In the genomic region with DNA sequence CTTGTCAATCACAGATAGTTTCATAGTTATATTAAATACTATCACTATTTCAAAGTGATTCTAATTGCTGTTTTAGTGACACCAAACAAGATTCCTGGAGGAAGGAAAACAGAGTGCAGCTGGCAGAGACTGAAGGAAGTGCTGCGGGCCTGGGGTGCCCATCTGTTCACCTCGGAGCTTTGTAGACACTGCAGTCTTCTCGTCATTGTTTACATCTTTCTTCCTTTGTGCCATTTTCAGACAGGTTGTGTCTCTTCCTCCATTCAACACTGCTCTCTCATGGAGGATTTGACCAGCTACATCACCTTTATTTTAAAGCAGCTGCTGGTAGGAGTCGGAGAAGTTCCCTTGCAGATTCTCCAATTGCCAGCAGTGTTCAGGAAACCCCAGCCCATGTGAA, we compare ENCODE assay signal across 20 cellular contexts. TPM values are rescaled to one million over a fixed set of nuclear protein-coding genes. Genes with fewer than 3 reads are reported as not detected.
DNase-seq lines count a peak whose midpoint lies in the region; ATAC-seq, FAIRE-seq and TF ChIP-seq lines count a peak whose summit lies in the region.
"Had no signal": no experiment of that assay in that cellular context is flagged by ENCODE, and none has a peak within 500 bp of the region (broad histone marks: within the 10 kb centered on the region; RNA-seq: fewer than 3 reads in every experiment).

No MANE protein-coding gene starts in this region.

- H4K91ac ChIP-seq in IMR-90 (ENCODE audit: insufficient read depth, low read depth, low read length): no peak overlapping the region

- H4K20me1 ChIP-seq in IMR-90 (ENCODE audit: insufficient read depth, low read length): no peaks in the 10 kb centered on the region

- no peaks in the 10 kb centered on the region for H3K9me3 Mint-ChIP-seq in WTC11
- H3K9me3 Mint-ChIP-seq: CD4-positive, alpha-beta T cell had no signal

- H3K23ac ChIP-seq in IMR-90 (ENCODE audit: low read depth, low read length): peak overlapping the region; percentile 37; the same call in 1 of the 2 replicates

- TF ChIP-seq POLR2A in IMR-90 (IDR thresholded peaks at IDR 0.05; ENCODE audit: low read depth, low read length): no peak

- TF ChIP-seq RAD21 in IMR-90 (IDR thresholded peaks at IDR 0.05; ENCODE audit: low read length): no peak

- H3K4ac ChIP-seq in IMR-90 (ENCODE audit: low read depth, low read length): no peak overlapping the region

- BruUV-seq in IMR-90 (replicated peaks; lab: Mats Ljungman, UMichigan): no TSS peak

- POLR2A ChIA-PET in IMR-90 (lab: Charles Lee; ENCODE audit: unreplicated experiment) (no interaction called here), WTC11 (lab: Charles Lee) (no interaction called here)

- H3K4me3 ChIP-seq in IMR-90 (ENCODE audit: insufficient read depth, low read depth, low read length): no peak overlapping the region
- no peak overlapping the region for H3K4me3 ChIP-seq in mucosa of descending colon
- H3K4me3 ChIP-seq in pancreas: no peak overlapping the region
- H3K4me3 ChIP-seq: MG63 had no signal

- H2BK120ac ChIP-seq in IMR-90 (ENCODE audit: low read depth, low read length): no peak overlapping the region

- TF ChIP-seq CTCF in IMR-90 (conservative IDR thresholded peaks at IDR 0.05; ENCODE audit: low read depth, low read length) (no peak), mucosa of descending colon (IDR thresholded peaks at IDR 0.05) (no peak), WTC11 (IDR thresholded peaks at IDR 0.05) (no peak), pancreas (IDR thresholded peaks at IDR 0.05) (no peak)

- H2AK5ac ChIP-seq in IMR-90 (ENCODE audit: low read depth, low read length): no peak overlapping the region

- no peak overlapping the region for H3K9ac ChIP-seq in IMR-90 (ENCODE audit: low read depth, low read length)

- H3K56ac ChIP-seq in IMR-90 (ENCODE audit: extremely low read depth, insufficient read depth, low read length): no peak overlapping the region

- FAIRE-seq in pancreas (lab: Jason Lieb, UNC): no peak
- FAIRE-seq: H54, RCC 7860 had no signal

- H3K36me3 ChIP-seq in IMR-90 (ENCODE audit: control insufficient read depth, insufficient read depth, low read length) (no peaks in the 10 kb centered on the region), mucosa of descending colon (ENCODE audit: low read depth) (no peaks in the 10 kb centered on the region), pancreas (no peaks in the 10 kb centered on the region)
- H3K36me3 ChIP-seq: MG63 had no signal

- no peaks in the 10 kb centered on the region for H3K36me3 Mint-ChIP-seq in WTC11

- DNase-seq in DMS 273 (lab: John Stamatoyannopoulos, UW; ENCODE audit: unreplicated experiment) (peak; percentile 72), IMR-90 (no peak), NCI-H82 (lab: John Stamatoyannopoulos, UW) (peak; percentile 72), mucosa of descending colon (no peak), WTC11 (ENCODE audit: low spot score) (no peak), pancreas (no peak)
- DNase-seq in effector CD8-positive, alpha-beta T cell (lab: John Stamatoyannopoulos, UW): no peak
- DNase-seq: Calu3; CD4-positive, alpha-beta T cell; KG1; MG63; NCI-H1092 treated with DMSO at 0.1 percent for 48 hours; NCI-H1930; NCI-H226; NCI-H774; SHP77 had no signal

- peaks cover 13% of the 10 kb centered on the region for H3K27me3 Mint-ChIP-seq in WTC11 (ENCODE audit: low read depth)

- H3K27ac ChIP-seq in IMR-90 (ENCODE audit: insufficient read depth, low read length): no peak overlapping the region
- H3K27ac ChIP-seq in pancreas: no peak overlapping the region

- H4K8ac ChIP-seq in IMR-90 (ENCODE audit: low read depth in 2 of 2, low read length in 2 of 2): no peak overlapping the region

- no peak overlapping the region for H2AK9ac ChIP-seq in IMR-90 (replicated peaks; ENCODE audit: low read depth, low read length, poor library complexity)

- CTCF ChIA-PET in IMR-90 (lab: Yijun Ruan, JAX) (interaction anchor here (0.8 kb wide), 1 partner anchor 38 kb away, joined by 3 read pairs; no protein-coding TSS in a partner anchor), WTC11 (lab: Charles Lee) (interaction anchor here (0.9 to 1.1 kb wide), 2 partner anchors 20 to 42 kb away, joined by 3 to 4 read pairs; no protein-coding TSS in a partner anchor)

- no peak overlapping the region for H2BK5ac ChIP-seq in IMR-90 (ENCODE audit: low read depth, low read length, poor library complexity, severe bottlenecking)

- H3K79me1 ChIP-seq in IMR-90 (ENCODE audit: low read depth in 1 of 2, low read length in 2 of 2): no peaks in the 10 kb centered on the region

- no peak overlapping the region for H3K18ac ChIP-seq in IMR-90 (ENCODE audit: low read depth, low read length)

- no peak overlapping the region for H2BK20ac ChIP-seq in IMR-90 (ENCODE audit: low read depth, low read length)

- no peak for ATAC-seq in IMR-90 (ENCODE audit: low read depth)
- ATAC-seq in mucosa of descending colon: peak; percentile 33
- no peak for ATAC-seq in WTC11
- ATAC-seq in HG02970 (IDR thresholded peaks at IDR 0.05; ENCODE audit: low FRiP score, unreplicated experiment): no peak
- no peak for ATAC-seq in pancreas
- ATAC-seq: SK-N-SH treated with all-trans-retinoic acid at 6 μM for 48 hours had no signal

- H3K9me3 ChIP-seq in IMR-90 (ENCODE audit: control insufficient read depth, insufficient read depth, low read length) (no peaks in the 10 kb centered on the region), mucosa of descending colon (no peaks in the 10 kb centered on the region), pancreas (no peaks in the 10 kb centered on the region)
- H3K9me3 ChIP-seq: MG63 had no signal

- H3K27me3 ChIP-seq in IMR-90 (ENCODE audit: control insufficient read depth, insufficient read depth, low read length) (peaks cover 5% of the 10 kb centered on the region), pancreas (no peaks in the 10 kb centered on the region)
- H3K27me3 ChIP-seq: MG63 had no signal

- no peak overlapping the region for H3K4me3 Mint-ChIP-seq in WTC11
- H3K4me3 Mint-ChIP-seq: CD4-positive, alpha-beta T cell had no signal

- dilution Hi-C loops in IMR-90 (cut with HindIII; ENCODE audit: low sequenced_read_pairs, unreplicated experiment): no loop called here

- H3K4me1 Mint-ChIP-seq in WTC11: peaks cover 6% of the 10 kb centered on the region; the same call in 1 of the 2 replicates

- H2BK15ac ChIP-seq in IMR-90 (ENCODE audit: low read depth, low read length): no peak overlapping the region

- H3K14ac ChIP-seq in IMR-90 (replicated peaks; ENCODE audit: low read depth, low read length): no peak overlapping the region

- H3K4me1 ChIP-seq in IMR-90 (ENCODE audit: control insufficient read depth, insufficient read depth, low read length): peaks cover 6% of the 10 kb centered on the region
- no peaks in the 10 kb centered on the region for H3K4me1 ChIP-seq in mucosa of descending colon (ENCODE audit: low read depth)
- no peaks in the 10 kb centered on the region for H3K4me1 ChIP-seq in pancreas

- intact Hi-C loops in IMR-90 (cut with micrococcal nuclease) (no loop called here), mucosa of descending colon (cut with DNase I, micrococcal nuclease) (no loop called here), pancreas (cut with DNase I) (no loop called here)

- in situ Hi-C loops in IMR-90 (cut with MboI; ENCODE audit: low sequenced_read_pairs): no loop called here

- H3K4me2 ChIP-seq in IMR-90 (ENCODE audit: low read depth, low read length): no peak overlapping the region

- H4K5ac ChIP-seq in IMR-90 (ENCODE audit: low read depth, low read length): no peak overlapping the region

- 40% methylated on average over 1 of the region's 4 CpGs; no CpG with 5 or more reads in 1 of the 2 experiments for WGBS in IMR-90 (ENCODE audit: extremely low coverage in 2 of 2, insufficient read length in 1 of 2), 2 experiments
- WGBS in pancreas, 2 donors: 48 to 49% methylated on average over 4 of the region's 4 CpGs

- no peaks in the 10 kb centered on the region for H3K9me1 ChIP-seq in IMR-90 (ENCODE audit: insufficient read depth, low read length)

- H3K27ac Mint-ChIP-seq in WTC11: no peak overlapping the region
- H3K27ac Mint-ChIP-seq: CD4-positive, alpha-beta T cell had no signal

- peak overlapping the region; percentile 30 for H2AFZ ChIP-seq in IMR-90 (replicated peaks; ENCODE audit: low read length, poor library complexity)

TF ChIP-seq in IMR-90, 13 proteins besides CTCF, POLR2A, EP300 and RAD21 (continues in another document):
- TF ChIP-seq NFE2L2 (IDR thresholded peaks at IDR 0.05; ENCODE audit: low read depth, low read length) (no peak), RCOR1 (IDR thresholded peaks at IDR 0.05; ENCODE audit: insufficient replicate concordance, low read length) (no peak), MXI1 (IDR thresholded peaks at IDR 0.05; ENCODE audit: borderline replicate concordance, low read depth, low read length) (no peak), BHLHE40 (IDR thresholded peaks at IDR 0.05; ENCODE audit: low read depth, low read length) (no peak), CEBPB (IDR thresholded peaks at IDR 0.05; ENCODE audit: low read depth, low read length) (no peak), MAFK (IDR thresholded peaks at IDR 0.05; ENCODE audit: low read depth, low read length) (no peak), CHD1 (IDR thresholded peaks at IDR 0.05; ENCODE audit: low read depth, low read length) (no peak), FOS (IDR thresholded peaks at IDR 0.05; ENCODE audit: low read depth, low read length) (no peak)

TF ChIP-seq in WTC11, 78 proteins besides CTCF, POLR2A, EP300 and RAD21 (continues in another document):
- no peak for TF ChIP-seq OVOL2 (CRISPR knock-in tag; IDR thresholded peaks at IDR 0.05; ENCODE audit: borderline replicate concordance)
- TF ChIP-seq ZNF121 (CRISPR knock-in tag; IDR thresholded peaks at IDR 0.05): no peak
- TF ChIP-seq ERG (CRISPR knock-in tag; IDR thresholded peaks at IDR 0.05): no peak

RNA-seq across cellular contexts. Expression of gene ABCA4, which starts 37.3 kb away (rescaled TPM):
- total RNA-seq in IMR-90 (2012; rRNA removed) (under 0.01 TPM in 2 replicates), mucosa of descending colon (1 to 10 TPM in 1 of 3 donors, under 1 TPM in 1, not detected in 1; 0.34 to 1.0 TPM), WTC11 (2021) (0.09 to 0.21 TPM (median 0.16 TPM) in 3 replicates), pancreas (under 1 TPM in 4 of 6 donors, not detected in 2; 0.03 to 0.16 (median 0.10) TPM)
- polyA plus RNA-seq in IMR-90 (2012; rRNA removed) (0.11 and 0.36 TPM in 2 replicates), pancreas (under 1 TPM; 0.15 to 0.16 TPM)
- 0.01 and 0.07 TPM in 2 replicates for polyA plus RNA-seq in IMR-90 (2012; cell fraction: cytosol; rRNA removed)
- polyA plus RNA-seq in IMR-90 (2012; cell fraction: nucleus; rRNA removed; ENCODE audit: low replicate concordance): 0.40 and 0.99 TPM in 2 replicates
- total RNA-seq: CD4-positive, alpha-beta T cell had no signal

Comparison
In these comparisons a context has a peak if more than half of its experiments do, and no peak if none do; other contexts are left out.
1. DNase-seq: peak in DMS 273 (single experiment) and NCI-H82 (single experiment); none in IMR-90 (single experiment), mucosa of descending colon (0 of 3), WTC11 (single experiment), pancreas (0 of 6) and effector CD8-positive, alpha-beta T cell (single experiment).